ENCODE assay signal across 9 cellular contexts in the genomic region with DNA sequence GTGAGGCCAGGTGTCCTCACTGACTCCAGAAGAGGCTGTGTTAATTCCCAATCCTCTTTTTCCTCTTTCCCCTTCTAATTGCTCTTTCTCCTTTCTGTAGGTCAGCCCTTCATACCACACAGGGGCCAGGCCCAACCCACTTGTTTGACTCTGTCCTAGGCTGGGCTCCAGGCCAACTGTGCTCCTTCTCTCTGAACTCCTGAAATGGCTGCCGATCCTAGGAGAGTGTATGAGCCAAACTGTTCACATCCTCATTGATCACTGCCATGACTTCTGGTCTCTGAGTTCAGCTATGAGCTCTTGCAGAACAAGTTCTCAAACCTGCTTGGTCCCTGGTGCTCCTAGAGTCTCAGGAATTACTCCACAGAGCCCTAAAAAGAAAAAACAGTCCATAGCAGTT.
A peak's percentile ranks its signal among the peaks of the same experiment; 100 is the strongest.
DNase-seq lines count a peak whose midpoint lies in the region; ATAC-seq, FAIRE-seq and TF ChIP-seq lines count a peak whose summit lies in the region.
"Had no signal": no experiment of that assay in that cellular context is flagged by ENCODE, and none has a peak within 500 bp of the region (broad histone marks: within the 10 kb centered on the region; RNA-seq: fewer than 3 reads in every experiment).

No MANE protein-coding gene starts in this region.

- peaks cover 13% of the 10 kb centered on the region for H3K4me1 Mint-ChIP-seq in MCF 10A (ENCODE audit: insufficient read depth, unreplicated experiment)

- H3K9me3 ChIP-seq in right atrium auricular region (no peaks in the 10 kb centered on the region), HepG2 (ENCODE audit: low read length) (no peaks in the 10 kb centered on the region)

- no peak for FAIRE-seq in HepG2 (lab: Jason Lieb, UNC)

- 6% methylated on average over 1 of the region's 1 CpG for WGBS in HepG2 (ENCODE audit: low lambda C conversion rate)

- H3K4me2 ChIP-seq in HepG2 (ENCODE audit: low read depth, low read length): peak overlapping the region; percentile 45

- H3K27me3 Mint-ChIP-seq in MCF 10A (ENCODE audit: insufficient read depth, unreplicated experiment): no peaks in the 10 kb centered on the region

- no peak overlapping the region for H3K9ac ChIP-seq in HepG2 (ENCODE audit: insufficient read depth, low read depth, low read length)

- DNase-seq in Right ventricle myocardium superior (peak; percentile 81), right atrium auricular region (ENCODE audit: low spot score) (no peak), MCF 10A (ENCODE audit: unreplicated experiment) (peak; percentile 86), HepG2 (ENCODE audit: low spot score) (peak; percentile 55), NCI-H146 (lab: John Stamatoyannopoulos, UW) (no peak), pons (ENCODE audit: low spot score) (no peak), CD1c-positive myeloid dendritic cell (ENCODE audit: extremely low spot score) (no peak), NCI-H2107 (lab: John Stamatoyannopoulos, UW) (no peak)
- DNase-seq: mesendoderm had no signal

- no peak for TF ChIP-seq POLR2A in HepG2 (IDR thresholded peaks at IDR 0.05; ENCODE audit: insufficient read depth in 1 of 2, low read depth in 2 of 2, low read length in 2 of 2)

- CTCF ChIA-PET in MCF 10A (lab: Yijun Ruan, JAX) (interaction anchor here (0.5 to 0.9 kb wide), 3 partner anchors 102 to 250 kb away, joined by 3 read pairs; no protein-coding TSS in a partner anchor), HepG2 (lab: Yijun Ruan, JAX; ENCODE audit: low intra/inter-chr PET ratio, low total read pairs) (no interaction called here)

- no peak overlapping the region for H3K4me3 ChIP-seq in right atrium auricular region
- no peak overlapping the region; a peak in 1 of 6 replicates for H3K4me3 ChIP-seq in HepG2 (replicated peaks in 1 of 3; ENCODE audit: insufficient read depth in 1 of 3, low read depth in 2 of 3, low read length in 3 of 3)

- peak overlapping the region in 1 of 2 donors; percentile 46 for H3K27ac ChIP-seq in right atrium auricular region
- peak overlapping the region; percentile 34 for H3K27ac ChIP-seq in HepG2 (ENCODE audit: extremely low read length, insufficient read depth, low read length)

- H4K20me1 ChIP-seq in HepG2 (ENCODE audit: insufficient read depth, low read length): no peaks in the 10 kb centered on the region

- TF ChIP-seq EP300 in HepG2 (IDR thresholded peaks at IDR 0.05; ENCODE audit: low read depth in 2 of 2, low read length in 2 of 2) (no peak), HepG2 (CRISPR knock-in tag; IDR thresholded peaks at IDR 0.05; ENCODE audit: borderline replicate concordance) (no peak)

- no peaks in the 10 kb centered on the region for H3K79me2 ChIP-seq in HepG2 (ENCODE audit: insufficient read depth, low read length)

- intact Hi-C loops in Right ventricle myocardium superior (cut with DNase I): no loop called here
- intact Hi-C loops in MCF 10A (cut with micrococcal nuclease): loop anchor here (5.0 kb wide), 1 partner anchor 144 kb away; the partner anchor contains the start of gene VGLL4
- intact Hi-C loops in HepG2 (cut with micrococcal nuclease; ENCODE audit: unreplicated experiment): no loop called here

- peaks cover 0 to 24% of the 10 kb centered on the region in 2 donors for H3K4me1 ChIP-seq in right atrium auricular region
- H3K4me1 ChIP-seq in HepG2 (ENCODE audit: insufficient read depth, low read length): peaks cover 13% of the 10 kb centered on the region

- H3K36me3 ChIP-seq in right atrium auricular region: no peaks in the 10 kb centered on the region
- H3K36me3 ChIP-seq in HepG2 (replicated peaks in 1 of 2; ENCODE audit: control insufficient read depth in 1 of 2, insufficient read depth in 2 of 2, low read length in 2 of 2): no peaks in the 10 kb centered on the region

- POLR2A ChIA-PET in MCF 10A (lab: Yijun Ruan, JAX): interaction anchor here (0.9 to 1.7 kb wide), 5 partner anchors 10 to 109 kb away, joined by 3 to 7 read pairs (median 4); no protein-coding TSS in a partner anchor
- POLR2A ChIA-PET in HepG2 (lab: Yijun Ruan, JAX): no interaction called here

- peak overlapping the region; percentile 13 for H3K27ac Mint-ChIP-seq in MCF 10A (ENCODE audit: low read depth, unreplicated experiment)

- H3K4me3 Mint-ChIP-seq in MCF 10A (ENCODE audit: unreplicated experiment): no peak overlapping the region

- H3K9me3 Mint-ChIP-seq in MCF 10A (ENCODE audit: unreplicated experiment): peaks cover 7% of the 10 kb centered on the region

- peak overlapping the region; percentile 29 for H2AFZ ChIP-seq in HepG2 (ENCODE audit: low read length)

- ATAC-seq in Right ventricle myocardium superior (ENCODE audit: poor library complexity) (peak; percentile 84), HepG2 (peak; percentile 99)

- in situ Hi-C loops in HepG2 (cut with HindIII; ENCODE audit: extremely low pct_ligation_motif_present, low pct_unique_long_range_greater_than_20kb): no loop called here

- no TSS peak for BruUV-seq in MCF 10A (replicated peaks; lab: Mats Ljungman, UMichigan)
- no TSS peak for BruUV-seq in HepG2 (replicated peaks; lab: Mats Ljungman, UMichigan)

- TF ChIP-seq CTCF in right atrium auricular region (IDR thresholded peaks at IDR 0.05): no peak
- TF ChIP-seq CTCF in MCF 10A (IDR thresholded peaks at IDR 0.05; ENCODE audit: unreplicated experiment): no peak
- TF ChIP-seq CTCF in HepG2 (CRISPR knock-in tag; IDR thresholded peaks at IDR 0.05): no peak

- no peaks in the 10 kb centered on the region for H3K36me3 Mint-ChIP-seq in MCF 10A (ENCODE audit: insufficient read depth, unreplicated experiment)

- H3K27me3 ChIP-seq in right atrium auricular region: no peaks in the 10 kb centered on the region
- H3K27me3 ChIP-seq in HepG2 (ENCODE audit: control insufficient read depth in 1 of 2, insufficient read depth in 2 of 2, low read length in 2 of 2): no peaks in the 10 kb centered on the region

- TF ChIP-seq RAD21 in HepG2 (CRISPR knock-in tag; IDR thresholded peaks at IDR 0.05): no peak

TF ChIP-seq in HepG2, 621 proteins besides CTCF, POLR2A, EP300 and RAD21:
- TF ChIP-seq ZNF124 (CRISPR knock-in tag; IDR thresholded peaks at IDR 0.05) (no peak), ZNF331 (CRISPR knock-in tag; IDR thresholded peaks at IDR 0.05) (peak; percentile 18; the same call in 1 of the 2 replicates), YY1 (IDR thresholded peaks at IDR 0.05; ENCODE audit: insufficient read depth, insufficient replicate concordance, low read depth, low read length) (peak; percentile 77), FOXJ3 (CRISPR knock-in tag; IDR thresholded peaks at IDR 0.05; ENCODE audit: borderline replicate concordance) (no peak), ELF1 (CRISPR knock-in tag; IDR thresholded peaks at IDR 0.05) (no peak), SNAPC4 (CRISPR knock-in tag; IDR thresholded peaks at IDR 0.05) (no peak), KAT8 (CRISPR knock-in tag; IDR thresholded peaks at IDR 0.05) (peak; percentile 87)

Comparison
In these comparisons a context has a peak if more than half of its experiments do, and no peak if none do; other contexts are left out.
1. DNase-seq: peak in Right ventricle myocardium superior (single experiment), MCF 10A (single experiment) and HepG2 (single experiment); none in right atrium auricular region (single experiment), NCI-H146 (single experiment), pons (single experiment), CD1c-positive myeloid dendritic cell (single experiment) and NCI-H2107 (single experiment).